ENCODE assay signal across 8 cellular contexts in genomic region chr1:221726331-221726692, GRCh38. TPM values are rescaled to one million over a fixed set of nuclear protein-coding genes. Genes with fewer than 3 reads are reported as not detected.
DNase-seq lines count a peak whose midpoint lies in the region; ATAC-seq lines count a peak whose summit lies in the region.

No MANE protein-coding gene starts in this region.

- peak overlapping the region; percentile 7 to 83 (median 48) for H3K27ac Mint-ChIP-seq in CD4-positive, alpha-beta memory T cell

- no peak overlapping the region for H3K4me3 ChIP-seq in CD4-positive, alpha-beta memory T cell (ENCODE audit: low read length in 2 of 2)

- ATAC-seq in GM19395 (IDR thresholded peaks at IDR 0.05; ENCODE audit: unreplicated experiment) = peak; percentile 69
- ATAC-seq in HG03175 (IDR thresholded peaks at IDR 0.05; ENCODE audit: unreplicated experiment) = peak; percentile 74
- ATAC-seq in HG03457 (IDR thresholded peaks at IDR 0.05; ENCODE audit: unreplicated experiment) = no peak

- H3K9me3 Mint-ChIP-seq in CD4-positive, alpha-beta memory T cell = peaks cover 0 to 12% (median 9%) of the 10 kb centered on the region in 8 donors

- peak overlapping the region in 7 of 8 donors; percentile 43 to 82 (median 69) for H3K4me3 Mint-ChIP-seq in CD4-positive, alpha-beta memory T cell

- DNase-seq in CD4-positive, alpha-beta memory T cell = peak in 4 of 5 donors; percentile 30 to 38 (median 34)
- DNase-seq in epithelial cell of prostate (ENCODE audit: low read depth, low spot score) (no peak), GM03348 (ENCODE audit: low spot score) (no peak), NCI-H1694 treated with DMSO at 0.1 percent for 48 hours (lab: John Stamatoyannopoulos, UW) (no peak), AG20443 (ENCODE audit: low spot score) (no peak)

- peaks cover 58% of the 10 kb centered on the region for H3K4me1 ChIP-seq in CD4-positive, alpha-beta memory T cell (ENCODE audit: insufficient read depth, low read length)

- H3K9me3 ChIP-seq in CD4-positive, alpha-beta memory T cell (ENCODE audit: control insufficient read depth in 1 of 2, low read length in 2 of 2) = no peaks in the 10 kb centered on the region

- intact Hi-C loops in CD4-positive, alpha-beta memory T cell (cut with micrococcal nuclease) = loop anchor here (1.0 kb wide), 2 partner anchors 13 to 16 kb away; partner anchors contain the start of gene DUSP10

- peaks cover 37 to 59% (median 47%) of the 10 kb centered on the region in 4 donors for H3K4me1 Mint-ChIP-seq in CD4-positive, alpha-beta memory T cell

- no peaks in the 10 kb centered on the region for H3K27me3 ChIP-seq in CD4-positive, alpha-beta memory T cell (ENCODE audit: insufficient read depth, low read length)

- H3K27me3 Mint-ChIP-seq in CD4-positive, alpha-beta memory T cell = no peaks in the 10 kb centered on the region

- peak overlapping the region; percentile 25 for H3K27ac ChIP-seq in CD4-positive, alpha-beta memory T cell (ENCODE audit: low read depth, low read length)
- peak overlapping the region; percentile 44 for H3K27ac ChIP-seq in epithelial cell of prostate

- POLR2A ChIA-PET in CD4-positive, alpha-beta memory T cell (lab: Charles Lee; ENCODE audit: partially characterized antibody) = interaction anchor here (1.0 to 3.0 kb wide), 5 partner anchors 8 to 52 kb away, joined by 3 to 33 read pairs (median 4); partner anchors contain the start of gene DUSP10

- H3K36me3 Mint-ChIP-seq in CD4-positive, alpha-beta memory T cell = peaks cover 11 to 25% of the 10 kb centered on the region in 2 donors

- CTCF ChIA-PET in CD4-positive, alpha-beta memory T cell (lab: Charles Lee; ENCODE audit: partially characterized antibody) = interaction anchor here (3.4 kb wide), 1 partner anchor 15 kb away, joined by 18 read pairs; the partner anchor contains the start of gene DUSP10

- no peaks in the 10 kb centered on the region for H3K36me3 ChIP-seq in CD4-positive, alpha-beta memory T cell (ENCODE audit: insufficient read depth, low read length)

RNA-seq across cellular contexts. Expression of gene DUSP10, which starts 15.6 kb away (rescaled TPM):
- total RNA-seq in CD4-positive, alpha-beta memory T cell = 1 to 10 TPM; 3.8 to 4.1 TPM
- 1 to 10 TPM; 4.5 to 9.9 TPM for polyA plus RNA-seq in CD4-positive, alpha-beta memory T cell

Comparison
In these comparisons a context has a peak if more than half of its experiments do, and no peak if none do; other contexts are left out.
1. DNase-seq: peak in CD4-positive, alpha-beta memory T cell (4 of 5); none in epithelial cell of prostate (single experiment), GM03348 (single experiment), NCI-H1694 treated with DMSO at 0.1 percent for 48 hours (single experiment) and AG20443 (single experiment).